ENCODE assay signal across 4 cellular contexts in the genomic region with DNA sequence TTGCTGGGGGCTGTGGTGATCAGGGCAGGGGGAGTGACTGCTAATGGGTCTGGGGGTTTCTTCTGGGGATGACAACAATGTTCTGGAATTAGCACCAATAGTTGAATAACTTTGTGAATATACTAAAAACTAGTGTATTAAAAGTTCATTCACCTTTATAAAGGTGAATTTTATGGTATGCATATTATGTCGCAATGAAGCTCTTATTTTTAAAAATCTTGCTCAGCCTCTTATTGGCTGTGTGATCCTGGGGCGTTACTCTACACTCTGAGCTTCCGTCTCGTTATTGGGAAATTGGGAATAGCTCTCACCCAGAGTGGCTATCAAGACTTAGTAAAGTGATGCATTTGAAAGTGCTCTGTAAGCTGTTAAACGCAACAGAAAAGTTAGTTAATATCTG.
"Had no signal": no experiment of that assay in that cellular context is flagged by ENCODE, and none has a peak within 500 bp of the region (broad histone marks: within the 10 kb centered on the region; RNA-seq: fewer than 3 reads in every experiment).

No MANE protein-coding gene starts in this region.

- H3K4me2 ChIP-seq: GM23338 had no signal

- H3K4me3 ChIP-seq: GM23338, HAP-1, K562 had no signal

- H2AFZ ChIP-seq: GM23338 had no signal

- DNase-seq: KG1 had no signal

- H3K9me3 ChIP-seq: HAP-1 had no signal

- H3K4me1 ChIP-seq: HAP-1 had no signal

- H3K36me3 ChIP-seq: HAP-1 had no signal
